Comparison of ENCODE assay signal across 8 cellular contexts in the genomic region with DNA sequence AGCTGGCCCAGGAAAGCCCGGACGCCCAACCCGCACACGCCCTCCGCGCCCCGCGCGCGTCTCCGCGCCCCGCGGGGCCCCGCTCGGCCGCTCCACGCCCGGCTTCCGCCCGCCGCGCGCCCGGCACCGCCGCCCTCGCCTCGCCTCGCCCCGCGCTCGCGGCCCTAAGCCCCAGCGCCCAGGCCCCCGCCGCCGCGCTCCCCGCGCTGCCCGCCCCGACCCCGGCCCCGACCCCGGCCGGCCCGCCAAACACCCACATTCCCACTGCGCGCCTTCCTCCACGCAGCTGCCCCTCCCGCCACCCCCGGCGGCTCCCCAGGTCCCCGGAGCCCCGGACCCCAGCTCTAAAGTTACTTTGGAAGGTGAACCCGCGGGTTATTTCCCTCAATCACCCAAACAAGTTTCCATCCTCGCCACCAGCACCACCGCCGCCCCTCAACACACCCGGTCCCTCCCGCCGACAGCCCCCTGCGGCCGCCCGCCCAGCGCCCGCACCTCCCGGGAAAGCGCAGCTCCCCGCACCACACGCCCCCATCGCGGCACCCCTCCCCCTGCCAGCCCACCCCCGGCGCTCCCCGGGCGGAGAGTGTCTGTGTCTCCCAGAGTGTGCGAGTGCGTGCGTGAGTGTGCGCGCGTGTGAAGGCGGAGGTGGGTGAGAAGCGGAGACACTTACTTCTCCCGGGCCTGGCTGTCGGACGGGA. TPM values are rescaled to one million over a fixed set of nuclear protein-coding genes. Genes with fewer than 3 reads are reported as not detected.
A peak's percentile ranks its signal among the peaks of the same experiment; 100 is the strongest.
DNase-seq lines count a peak whose midpoint lies in the region; ATAC-seq and TF ChIP-seq lines count a peak whose summit lies in the region.

No MANE protein-coding gene starts in this region.

- TF ChIP-seq CTCF in GM12875 (IDR thresholded peaks at IDR 0.05; ENCODE audit: borderline replicate concordance, insufficient read depth, low read depth, low read length) (no peak), VCaP (conservative IDR thresholded peaks at IDR 0.05) (no peak)

- H3K4me3 ChIP-seq in GM12875 (ENCODE audit: low read depth, low read length), result peak overlapping the region; percentile 88
- H3K4me3 ChIP-seq in ectodermal cell (ENCODE audit: insufficient read depth, low read depth, low read length), result peak overlapping the region; percentile 76
- H3K4me3 ChIP-seq in aorta (ENCODE audit: low read length in 2 of 2), result peak overlapping the region; percentile 94 to 95

- H3K4me1 ChIP-seq in ectodermal cell (ENCODE audit: control insufficient read depth, insufficient read depth, low read length) (peaks cover 40% of the 10 kb centered on the region), aorta (ENCODE audit: control insufficient read depth in 1 of 2, insufficient read depth in 2 of 2, low read length in 2 of 2) (no peaks in the 10 kb centered on the region)

- H3K9me3 ChIP-seq in ectodermal cell (ENCODE audit: control insufficient read depth, low read length), result no peaks in the 10 kb centered on the region
- no peaks in the 10 kb centered on the region for H3K9me3 ChIP-seq in aorta (ENCODE audit: control insufficient read depth, low read length)

- no peaks in the 10 kb centered on the region for H3K36me3 ChIP-seq in ectodermal cell (ENCODE audit: control insufficient read depth, insufficient read depth, low read length)
- H3K36me3 ChIP-seq in aorta (ENCODE audit: control insufficient read depth in 1 of 2, insufficient read depth in 2 of 2, low read length in 1 of 2), result no peaks in the 10 kb centered on the region

- intact Hi-C loops in aorta (cut with DNase I), result loop anchor here (1.0 to 10.0 kb wide), 8 partner anchors 36 to 516 kb away; partner anchors contain the start of genes ATG10 (in 2 of the 2) and CKMT2 (in 1 of the 2)

- H3K27ac ChIP-seq in VCaP (peak overlapping the region; percentile 85; the same call in 1 of the 2 replicates), ectodermal cell (ENCODE audit: insufficient read depth, low read depth, low read length, poor library complexity, severe bottlenecking) (peak overlapping the region; percentile 66), aorta (ENCODE audit: low read depth in 1 of 2, low read length in 2 of 2) (peak overlapping the region; percentile 43 to 53)

- no peaks in the 10 kb centered on the region for H3K27me3 ChIP-seq in ectodermal cell (ENCODE audit: control insufficient read depth, insufficient read depth, low read length, poor library complexity, severe bottlenecking)
- no peaks in the 10 kb centered on the region for H3K27me3 ChIP-seq in aorta (ENCODE audit: control insufficient read depth in 1 of 2, insufficient read depth in 2 of 2, low read length in 1 of 2)

- ATAC-seq in HG02642 (IDR thresholded peaks at IDR 0.05; ENCODE audit: poor library complexity, unreplicated experiment) (peak; percentile 18), aorta (ENCODE audit: low FRiP score) (no peak), GM21619 (IDR thresholded peaks at IDR 0.05; ENCODE audit: unreplicated experiment) (no peak)

- 0% methylated on average over 90 of the region's 90 CpGs for WGBS in ectodermal cell, 2 experiments
- 0 to 1% methylated on average over 43 to 90 of the region's 90 CpGs for WGBS in aorta, 2 donors

- peak; percentile 33 for DNase-seq in myocyte (ENCODE audit: low read depth)
- peak; percentile 44 to 85 for DNase-seq in aorta
- no peak for DNase-seq in EL

RNA-seq across cellular contexts. Expression of gene SSBP2, which starts 0.4 kb away (rescaled TPM):
- 126 TPM for polyA plus RNA-seq in ectodermal cell (2013, experiment 1 of 4)
- 106 TPM for polyA plus RNA-seq in ectodermal cell (2013, experiment 2 of 4)
- 112 TPM for polyA plus RNA-seq in ectodermal cell (2013, experiment 3 of 4)
- 137 TPM for polyA plus RNA-seq in ectodermal cell (2013, experiment 4 of 4)
- 35.4 and 42.5 TPM in 2 replicates for total RNA-seq in myocyte
- polyA plus RNA-seq in myocyte (2012), result 42.3 TPM
- 10 to 100 TPM; 73.7 to 92.0 TPM for total RNA-seq in aorta
- 10 to 100 TPM; 36.2 to 60.9 TPM for polyA plus RNA-seq in aorta
